Comparison of ENCODE assay signal across 10 cellular contexts in the genomic region with DNA sequence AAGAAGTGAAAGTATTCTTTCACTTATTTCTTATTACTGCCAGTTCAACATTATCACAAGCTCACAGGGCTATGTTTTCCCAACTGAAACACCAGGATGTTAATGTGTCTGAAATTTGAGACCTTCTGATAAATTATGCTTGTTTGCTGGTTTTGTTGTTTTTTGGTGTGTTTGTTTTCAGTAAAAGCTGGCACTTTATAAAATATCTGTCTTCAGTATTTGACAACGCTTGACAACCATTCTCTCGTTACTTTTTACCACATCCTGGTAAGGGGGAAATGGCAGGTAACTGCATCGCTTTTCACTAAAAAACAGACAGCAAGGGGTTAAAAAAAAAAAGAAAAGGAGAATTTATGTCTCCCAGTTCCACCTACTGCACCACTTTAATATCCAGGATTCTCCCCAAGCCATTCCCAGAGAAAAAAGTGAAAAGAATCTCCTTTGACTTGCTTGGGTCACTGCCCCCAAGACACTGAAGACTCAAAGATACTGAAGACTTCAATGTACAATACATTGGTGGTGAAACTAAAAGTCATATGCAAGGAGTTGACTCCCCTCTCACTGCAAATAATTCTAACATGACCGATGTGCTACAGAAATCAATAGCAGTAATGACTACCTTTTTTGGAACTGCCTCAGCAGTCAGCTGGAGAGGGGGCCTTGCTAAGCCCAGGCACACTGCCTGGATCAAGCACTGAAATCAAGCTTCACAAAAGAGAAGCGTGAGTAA.
DNase-seq lines count a peak whose midpoint lies in the region; ATAC-seq, FAIRE-seq and TF ChIP-seq lines count a peak whose summit lies in the region.
"Had no signal": no experiment of that assay in that cellular context is flagged by ENCODE, and none has a peak within 500 bp of the region (broad histone marks: within the 10 kb centered on the region; RNA-seq: fewer than 3 reads in every experiment).

No MANE protein-coding gene starts in this region.

- no peak for FAIRE-seq in frontal cortex (lab: Jason Lieb, UNC)
- FAIRE-seq: D721Med had no signal

- peak in 2 of 3 donors; percentile 70 to 81 for DNase-seq in CD4-positive, CD25-positive, alpha-beta regulatory T cell
- DNase-seq in activated naive CD4-positive, alpha-beta T cell treated with anti-CD3 and anti-CD28 coated beads, Interleukin-2, amount 50 U/mL, for 16 hours: peak; percentile 41
- no peak for DNase-seq in GM20000 (ENCODE audit: low spot score)
- no peak for DNase-seq in frontal cortex (ENCODE audit: low spot score in 2 of 2)
- DNase-seq in WTC11 (ENCODE audit: low spot score): no peak
- no peak for DNase-seq in T1000 (lab: John Stamatoyannopoulos, UW)

- peaks cover 61 to 98% (median 83%) of the 10 kb centered on the region in 4 donors for H3K4me1 Mint-ChIP-seq in CD4-positive, CD25-positive, alpha-beta regulatory T cell
- peaks cover 74% of the 10 kb centered on the region for H3K4me1 Mint-ChIP-seq in WTC11

- no peaks in the 10 kb centered on the region for H3K27me3 Mint-ChIP-seq in CD4-positive, CD25-positive, alpha-beta regulatory T cell
- no peaks in the 10 kb centered on the region for H3K27me3 Mint-ChIP-seq in WTC11 (ENCODE audit: low read depth)

- peak overlapping the region; percentile 94 for H3K27ac ChIP-seq in CD4-positive, CD25-positive, alpha-beta regulatory T cell (ENCODE audit: insufficient read depth, low read length, poor library complexity, severe bottlenecking)
- H3K27ac ChIP-seq: HL-60 had no signal

- H3K4me3 Mint-ChIP-seq in CD4-positive, CD25-positive, alpha-beta regulatory T cell: peak overlapping the region; percentile 77 to 97 (median 86)
- H3K4me3 Mint-ChIP-seq in WTC11: no peak overlapping the region

- H3K27ac Mint-ChIP-seq in CD4-positive, CD25-positive, alpha-beta regulatory T cell: peak overlapping the region; percentile 94 to 98 (median 97)
- H3K27ac Mint-ChIP-seq in WTC11: no peak overlapping the region; the same call in 1 of the 2 replicates

- H3K9me3 Mint-ChIP-seq in CD4-positive, CD25-positive, alpha-beta regulatory T cell: no peaks in the 10 kb centered on the region
- H3K9me3 Mint-ChIP-seq in WTC11: peaks cover 9% of the 10 kb centered on the region

- no peak for TF ChIP-seq CTCF in GM20000 (IDR thresholded peaks at IDR 0.05; ENCODE audit: extremely low read depth, missing control alignments)
- TF ChIP-seq CTCF in WTC11 (IDR thresholded peaks at IDR 0.05): no peak

- no peaks in the 10 kb centered on the region for H3K36me3 ChIP-seq in CD4-positive, CD25-positive, alpha-beta regulatory T cell (ENCODE audit: control insufficient read depth, insufficient read depth, low read length)

- POLR2A ChIA-PET in WTC11 (lab: Charles Lee): no interaction called here

- peak; percentile 6 to 13 for ATAC-seq in CD4-positive, CD25-positive, alpha-beta regulatory T cell (ENCODE audit: low read depth in 2 of 2)
- ATAC-seq in GM19043 (IDR thresholded peaks at IDR 0.05; ENCODE audit: low read depth, unreplicated experiment) (peak; percentile 25), HG03135 (IDR thresholded peaks at IDR 0.05; ENCODE audit: unreplicated experiment) (peak; percentile 23), WTC11 (no peak)

- peak overlapping the region; percentile 88 for H3K4me3 ChIP-seq in CD4-positive, CD25-positive, alpha-beta regulatory T cell (ENCODE audit: low read depth, low read length)

- no peaks in the 10 kb centered on the region for H3K27me3 ChIP-seq in CD4-positive, CD25-positive, alpha-beta regulatory T cell (ENCODE audit: control insufficient read depth, insufficient read depth, low read length)

- CTCF ChIA-PET in WTC11 (lab: Charles Lee): no interaction called here

- peaks cover 96% of the 10 kb centered on the region for H3K4me1 ChIP-seq in CD4-positive, CD25-positive, alpha-beta regulatory T cell (ENCODE audit: control insufficient read depth, insufficient read depth, low read length, poor library complexity, severe bottlenecking)

- peaks cover 11% of the 10 kb centered on the region for H3K36me3 Mint-ChIP-seq in CD4-positive, CD25-positive, alpha-beta regulatory T cell
- H3K36me3 Mint-ChIP-seq in WTC11: peaks cover 15% of the 10 kb centered on the region

- no peaks in the 10 kb centered on the region for H3K9me3 ChIP-seq in CD4-positive, CD25-positive, alpha-beta regulatory T cell (ENCODE audit: control insufficient read depth in 2 of 2, low read length in 2 of 2)

TF ChIP-seq in WTC11, 78 proteins besides CTCF, POLR2A, EP300 and RAD21:
- TF ChIP-seq, protein P1, sequence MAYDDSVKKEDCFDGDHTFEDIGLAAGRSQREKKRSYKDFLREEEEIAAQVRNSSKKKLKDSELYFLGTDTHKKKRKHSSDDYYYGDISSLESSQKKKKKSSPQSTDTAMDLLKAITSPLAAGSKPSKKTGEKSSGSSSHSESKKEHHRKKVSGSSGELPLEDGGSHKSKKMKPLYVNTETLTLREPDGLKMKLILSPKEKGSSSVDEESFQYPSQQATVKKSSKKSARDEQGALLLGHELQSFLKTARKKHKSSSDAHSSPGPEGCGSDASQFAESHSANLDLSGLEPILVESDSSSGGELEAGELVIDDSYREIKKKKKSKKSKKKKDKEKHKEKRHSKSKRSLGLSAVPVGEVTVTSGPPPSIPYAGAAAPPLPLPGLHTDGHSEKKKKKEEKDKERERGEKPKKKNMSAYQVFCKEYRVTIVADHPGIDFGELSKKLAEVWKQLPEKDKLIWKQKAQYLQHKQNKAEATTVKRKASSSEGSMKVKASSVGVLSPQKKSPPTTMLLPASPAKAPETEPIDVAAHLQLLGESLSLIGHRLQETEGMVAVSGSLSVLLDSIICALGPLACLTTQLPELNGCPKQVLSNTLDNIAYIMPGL (CRISPR knock-in tag; IDR thresholded peaks at IDR 0.05): no peak
- TF ChIP-seq, protein P2, sequence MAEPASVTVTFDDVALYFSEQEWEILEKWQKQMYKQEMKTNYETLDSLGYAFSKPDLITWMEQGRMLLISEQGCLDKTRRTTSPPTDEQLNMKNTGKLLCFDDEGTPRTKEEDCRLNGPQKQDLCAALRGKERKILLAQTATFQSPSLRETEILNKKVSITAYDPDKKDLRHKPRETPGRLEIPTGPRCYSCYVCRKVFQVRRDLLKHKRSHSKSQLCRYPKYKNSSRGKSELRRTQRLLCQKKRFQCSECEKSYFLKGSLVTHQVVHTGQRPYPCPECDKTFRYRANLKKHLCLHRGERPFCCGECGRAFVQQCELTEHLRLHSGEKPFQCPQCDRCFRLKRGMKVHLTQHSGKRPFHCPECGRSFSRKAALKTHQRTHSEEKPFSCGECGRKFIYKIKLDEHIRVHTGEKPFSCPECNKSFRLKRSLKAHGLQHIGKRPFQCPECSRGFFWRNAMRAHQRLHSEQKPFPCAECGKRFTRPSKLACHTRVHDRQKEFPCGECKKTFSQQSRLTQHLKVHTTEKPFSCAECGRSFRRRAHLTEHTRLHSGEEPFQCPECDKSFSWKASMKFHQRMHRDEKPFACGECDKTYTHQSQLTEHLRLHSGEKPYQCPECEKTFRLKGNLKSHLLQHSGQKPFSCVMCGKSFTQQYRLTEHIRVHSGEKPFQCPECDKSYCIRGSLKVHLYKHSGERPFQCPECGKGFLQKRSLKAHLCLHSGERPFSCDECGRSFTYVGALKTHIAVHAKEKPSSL (CRISPR knock-in tag; conservative IDR thresholded peaks at IDR 0.05): no peak
- TF ChIP-seq NR2C2 (CRISPR knock-in tag; IDR thresholded peaks at IDR 0.05): no peak

Comparison
In these comparisons a context has a peak if more than half of its experiments do, and no peak if none do; other contexts are left out.
1. DNase-seq: peak in CD4-positive, CD25-positive, alpha-beta regulatory T cell (2 of 3) and activated naive CD4-positive, alpha-beta T cell treated with anti-CD3 and anti-CD28 coated beads, Interleukin-2, amount 50 U/mL, for 16 hours (single experiment); none in GM20000 (single experiment), frontal cortex (0 of 2), WTC11 (single experiment) and T1000 (single experiment).